Comparison of ENCODE assay signal across 8 cellular contexts in genomic region chr15:40807028-40807887, GRCh38. TPM values are rescaled to one million over a fixed set of nuclear protein-coding genes. Genes with fewer than 3 reads are reported as not detected.
DNase-seq lines count a peak whose midpoint lies in the region; ATAC-seq, FAIRE-seq and TF ChIP-seq lines count a peak whose summit lies in the region.

TSS of gene DNAJC17 (minus strand) at chr15:40807473. CDS start at chr15:40807446, 27 bp downstream.
TSS of gene ZFYVE19 (plus strand) at chr15:40807089. CDS start at chr15:40807590, 501 bp downstream.

- H3K4me3 ChIP-seq in keratinocyte (ENCODE audit: control insufficient read depth in 2 of 3, extremely low read depth in 1 of 3, insufficient read depth in 2 of 3, low read depth in 1 of 3, low read length in 3 of 3) = peak within 1 kb of the TSS; percentile 58 to 100 (median 87)

- peak within 1 kb of the TSS; percentile 100 for H3K4me2 ChIP-seq in keratinocyte (ENCODE audit: control insufficient read depth, extremely low read depth, insufficient read depth, low read depth, low read length)

- H3K27me3 ChIP-seq in keratinocyte (ENCODE audit: control insufficient read depth, extremely low read depth, insufficient read depth, low read length) = no peaks in the 10 kb centered on the region

- DNase-seq in AML-193 (lab: John Stamatoyannopoulos, UW) (peak; percentile 95 to 97), NCI-H460 (ENCODE audit: extremely low read depth, low read depth) (peak; percentile 97), cerebellar nuclear complex (lab: John Stamatoyannopoulos, UW) (peak; percentile 81 to 98), keratinocyte (ENCODE audit: low read depth, low spot score) (peak; percentile 86)
- DNase-seq in activated CD4-positive, CD25-positive, alpha-beta regulatory T cell treated with anti-CD3 and anti-CD28 coated beads, Interleukin-2, amount 50 U/mL, for 72 hours = peak; percentile 94
- peak; percentile 85 to 93 for DNase-seq in stimulated activated CD4-positive, alpha-beta T cell treated with anti-CD3 and anti-CD28 coated beads, Interleukin-15, amount 100 ng/mL, for 1 hour (ENCODE audit: low read depth in 1 of 2, low spot score in 1 of 2)

- H3K36me3 ChIP-seq in keratinocyte (ENCODE audit: control insufficient read depth in 2 of 2, extremely low read depth in 1 of 2, insufficient read depth in 2 of 2, low read length in 2 of 2) = peaks cover 4 to 19% of the 10 kb centered on the region in 2 experiments

- H3K9me3 ChIP-seq in keratinocyte (ENCODE audit: control insufficient read depth, low read depth, low read length) = no peaks in the 10 kb centered on the region

- peak; percentile 88 for ATAC-seq in GM19043 (IDR thresholded peaks at IDR 0.05; ENCODE audit: low read depth, unreplicated experiment)
- peak; percentile 93 for ATAC-seq in HG03378 (IDR thresholded peaks at IDR 0.05; ENCODE audit: unreplicated experiment)

- peak within 1 kb of the TSS; percentile 76 for H3K27ac ChIP-seq in keratinocyte (ENCODE audit: control insufficient read depth, insufficient read depth, low read length)

- H3K9me1 ChIP-seq in keratinocyte (ENCODE audit: control insufficient read depth, extremely low read depth, insufficient read depth, low read length) = peaks cover 3% of the 10 kb centered on the region

- FAIRE-seq in keratinocyte (lab: Jason Lieb, UNC) = peak; percentile 71

- H2AFZ ChIP-seq in keratinocyte (ENCODE audit: control insufficient read depth, low read length) = peak within 1 kb of the TSS; percentile 100

- peaks cover 24% of the 10 kb centered on the region for H3K4me1 ChIP-seq in keratinocyte (ENCODE audit: control insufficient read depth, extremely low read depth, insufficient read depth, low read length)

- no peaks in the 10 kb centered on the region for H4K20me1 ChIP-seq in keratinocyte (ENCODE audit: control insufficient read depth, extremely low read depth, insufficient read depth, low read length)

- dilution Hi-C loops in keratinocyte (cut with MboI; ENCODE audit: extremely low pct_ligation_motif_present, low sequenced_read_pairs) = no loop called here

- peaks cover 44% of the 10 kb centered on the region for H3K79me2 ChIP-seq in keratinocyte (ENCODE audit: control insufficient read depth, insufficient read depth, low read length)

- H3K9ac ChIP-seq in keratinocyte (ENCODE audit: control insufficient read depth, extremely low read depth, insufficient read depth, low read length) = peak within 1 kb of the TSS; percentile 92

- peak in 2 of 3 experiments; percentile 8 to 14 for TF ChIP-seq CTCF in keratinocyte (optimal IDR thresholded peaks at IDR 0.05 in 1 of 3, IDR thresholded peaks at IDR 0.05 in 1 of 3, conservative IDR thresholded peaks at IDR 0.05 in 1 of 3; ENCODE audit: extremely low read depth in 1 of 3, insufficient read depth in 2 of 3, low read length in 3 of 3)

RNA-seq across cellular contexts. Expression of gene DNAJC17, which starts in this region (rescaled TPM):
- total RNA-seq in NCI-H460 (2014; rRNA removed; shearing (Covaris generic)) = 27.3 and 27.9 TPM in 2 replicates
- 35.5 and 64.0 TPM in 2 replicates for polyA plus RNA-seq in NCI-H460 (2014; cell fraction: nucleus; rRNA removed)
- 27.0 to 55.9 TPM (median 35.3 TPM) in 3 replicates for polyA plus RNA-seq in keratinocyte
- 23.6 TPM for polyA plus RNA-seq in keratinocyte (2011; ENCODE audit: low read depth)
- polyA plus RNA-seq in keratinocyte (2011; cell fraction: cytosol; rRNA removed) = 30.6 and 31.7 TPM in 2 replicates
- polyA plus RNA-seq in keratinocyte (2011; cell fraction: nucleus; rRNA removed) = 65.7 and 71.0 TPM in 2 replicates
- 23.2 and 38.5 TPM in 2 replicates for polyA plus RNA-seq in keratinocyte (2012; ENCODE audit: low replicate concordance)
- 10.5 to 21.2 TPM (median 19.7 TPM) in 3 replicates for polyA minus RNA-seq in keratinocyte
- 13.8 TPM for polyA minus RNA-seq in keratinocyte (2011; cell fraction: cytosol; rRNA and poly(A)+ RNA removed)
- 8.0 and 8.5 TPM in 2 replicates for polyA minus RNA-seq in keratinocyte (2011; cell fraction: nucleus; rRNA and poly(A)+ RNA removed)

RNA-seq across cellular contexts. Expression of gene ZFYVE19, which starts in this region (rescaled TPM):
- 9.6 and 14.6 TPM in 2 replicates for total RNA-seq in NCI-H460 (2014; rRNA removed; shearing (Covaris generic))
- polyA plus RNA-seq in NCI-H460 (2014; cell fraction: nucleus; rRNA removed) = 85.6 and 93.3 TPM in 2 replicates
- 19.0 to 26.2 TPM (median 24.5 TPM) in 3 replicates for polyA plus RNA-seq in keratinocyte
- polyA plus RNA-seq in keratinocyte (2011; ENCODE audit: low read depth) = 15.2 TPM
- polyA plus RNA-seq in keratinocyte (2011; cell fraction: cytosol; rRNA removed) = 17.0 and 20.2 TPM in 2 replicates
- polyA plus RNA-seq in keratinocyte (2011; cell fraction: nucleus; rRNA removed) = 57.4 and 64.0 TPM in 2 replicates
- polyA plus RNA-seq in keratinocyte (2012; ENCODE audit: low replicate concordance) = 14.6 and 15.8 TPM in 2 replicates
- polyA minus RNA-seq in keratinocyte = 16.5 to 25.4 TPM (median 21.4 TPM) in 3 replicates
- polyA minus RNA-seq in keratinocyte (2011; cell fraction: cytosol; rRNA and poly(A)+ RNA removed) = 17.8 TPM
- polyA minus RNA-seq in keratinocyte (2011; cell fraction: nucleus; rRNA and poly(A)+ RNA removed) = 8.5 and 9.8 TPM in 2 replicates

Comparison
In these comparisons a context has a peak if more than half of its experiments do, and no peak if none do; other contexts are left out.
1. Peak in every context shown above with its lines: DNase-seq, ATAC-seq, H3K4me3 ChIP-seq and H3K27ac ChIP-seq.